Comparison of ENCODE assay signal across 1 cellular context in genomic region chr18:44920441-44920840, GRCh38.
TF ChIP-seq lines count a peak whose summit lies in the region.

No MANE protein-coding gene starts in this region.

TF ChIP-seq in SK-N-SH, 30 proteins besides CTCF, POLR2A, EP300 and RAD21 (continued from another document):
- TF ChIP-seq TEAD4 (IDR thresholded peaks at IDR 0.05; ENCODE audit: borderline replicate concordance, insufficient read depth) = no peak
- no peak for TF ChIP-seq SIN3A (IDR thresholded peaks at IDR 0.05; ENCODE audit: borderline replicate concordance, low read depth, low read length)
- no peak for TF ChIP-seq ELF1 (IDR thresholded peaks at IDR 0.05)
- no peak for TF ChIP-seq MXI1 (IDR thresholded peaks at IDR 0.05; ENCODE audit: low read depth, low read length)
- TF ChIP-seq GABPA (IDR thresholded peaks at IDR 0.05; ENCODE audit: low read depth) = no peak
TF ChIP-seq in SK-N-SH: peak in this region for 0.
